8 cellular contexts compared by ENCODE assay signal in genomic region chr5:161946911-161947310, GRCh38.
"Had no signal": no experiment of that assay in that cellular context is flagged by ENCODE, and none has a peak within 500 bp of the region (broad histone marks: within the 10 kb centered on the region; RNA-seq: fewer than 3 reads in every experiment).

No MANE protein-coding gene starts in this region.

- H3K27ac ChIP-seq: GM23248 had no signal

- DNase-seq: GM23248, GOT3, H7, H9, HCEC 1CT, HFFc6 had no signal

- H3K4me1 ChIP-seq: HAP-1 had no signal

- H3K9me3 Mint-ChIP-seq: GM23338, H9 had no signal

- H3K4me3 ChIP-seq: GM23248, GM23338, HAP-1 had no signal

- H3K4me3 Mint-ChIP-seq: GM23338, H9, HFFc6 had no signal

- H3K9me3 ChIP-seq: HAP-1 had no signal

- H3K36me3 ChIP-seq: HAP-1 had no signal

- H3K4me1 Mint-ChIP-seq: GM23338, H9 had no signal

- H3K27ac Mint-ChIP-seq: GM23338, H9, HFFc6 had no signal
